ENCODE assay signal across 15 cellular contexts in genomic region chr1:22739648-22740385, GRCh38. TPM values are rescaled to one million over a fixed set of nuclear protein-coding genes. Genes with fewer than 3 reads are reported as not detected.
DNase-seq lines count a peak whose midpoint lies in the region; ATAC-seq, FAIRE-seq and TF ChIP-seq lines count a peak whose summit lies in the region.
"Had no signal": no experiment of that assay in that cellular context is flagged by ENCODE, and none has a peak within 500 bp of the region (broad histone marks: within the 10 kb centered on the region; RNA-seq: fewer than 3 reads in every experiment).

No MANE protein-coding gene starts in this region.

- no peak overlapping the region for H3K4me3 Mint-ChIP-seq in H9
- H3K4me3 Mint-ChIP-seq: activated T-cell treated with anti-CD3 and anti-CD28 coated beads, Interleukin-2, amount 50 U/mL, for 24 hours had no signal

- no peaks in the 10 kb centered on the region for H3K9me3 Mint-ChIP-seq in H9
- H3K9me3 Mint-ChIP-seq: activated T-cell treated with anti-CD3 and anti-CD28 coated beads, Interleukin-2, amount 50 U/mL, for 24 hours had no signal

- H3K4me1 ChIP-seq in ACC112 (ENCODE audit: control insufficient read depth, insufficient read depth, low read length, unreplicated experiment) = peaks cover 39% of the 10 kb centered on the region
- H3K4me1 ChIP-seq in H9 (ENCODE audit: insufficient read depth, low read length) = no peaks in the 10 kb centered on the region; the same call in 1 of the 2 replicates
- peaks cover 7% of the 10 kb centered on the region for H3K4me1 ChIP-seq in suprapubic skin

- H3K79me1 ChIP-seq in H9 (ENCODE audit: insufficient read depth, low read depth, low read length, poor library complexity, severe bottlenecking) = no peaks in the 10 kb centered on the region

- no peaks in the 10 kb centered on the region for H3K9me3 ChIP-seq in H9 (ENCODE audit: control insufficient read depth, low read depth, low read length)
- H3K9me3 ChIP-seq in suprapubic skin = no peaks in the 10 kb centered on the region
- H3K9me3 ChIP-seq: BLaER1 treated with 17β-estradiol and CSF1 and Interleukin-3, amounts not matched to agents 10 nM and 100 nM; uterus had no signal

- H3K14ac ChIP-seq in H9 (ENCODE audit: insufficient read depth, low read length) = no peak overlapping the region; the same call in 1 of the 2 replicates

- TF ChIP-seq EP300 in suprapubic skin (IDR thresholded peaks at IDR 0.05) = no peak

- no peak overlapping the region for H4K91ac ChIP-seq in H9 (ENCODE audit: insufficient read length, low read depth, low read length)

- DNase-seq in HTR-8/SVneo (ENCODE audit: insufficient read length, low spot score) = peak; percentile 88
- peak; percentile 19 for DNase-seq in bronchial epithelial cell (ENCODE audit: low read depth)
- DNase-seq in myocyte (ENCODE audit: low read depth) = peak; percentile 92
- no peak for DNase-seq in midbrain (lab: John Stamatoyannopoulos, UW)
- DNase-seq in H9 = no peak
- no peak for DNase-seq in suprapubic skin (ENCODE audit: low spot score in 2 of 2)
- DNase-seq: activated T-cell treated with anti-CD3 and anti-CD28 coated beads, Interleukin-2, amount 50 U/mL, for 24 hours; effector memory CD4-positive, alpha-beta T cell; stimulated activated CD4-positive, alpha-beta T cell treated with anti-CD3 and anti-CD28 coated beads, Interleukin-4, amount 100 ng/mL, for 4 hours; T-helper 1 cell had no signal

- peaks cover 2% of the 10 kb centered on the region for H3K27me3 Mint-ChIP-seq in H9 (ENCODE audit: low read depth)

- no peak overlapping the region for H3K4me2 ChIP-seq in H9 (ENCODE audit: insufficient read depth, insufficient read length, low read length)
- H3K4me2 ChIP-seq: BLaER1 treated with 17β-estradiol and CSF1 and Interleukin-3, amounts not matched to agents 10 nM and 100 nM had no signal

- no peak for ATAC-seq in HG03565 (IDR thresholded peaks at IDR 0.05; ENCODE audit: unreplicated experiment)
- ATAC-seq: GM12878 had no signal

- H3K36me3 Mint-ChIP-seq in H9 (ENCODE audit: insufficient read depth in 1 of 3, low read depth in 3 of 3) = no peaks in the 10 kb centered on the region

- H3K4me3 ChIP-seq in ACC112 (ENCODE audit: low read depth, low read length) (peak overlapping the region; percentile 31; the same call in 1 of the 2 replicates), bronchial epithelial cell (ENCODE audit: low read depth, low read length) (no peak overlapping the region), suprapubic skin (no peak overlapping the region)
- H3K4me3 ChIP-seq: BLaER1 treated with 17β-estradiol and CSF1 and Interleukin-3, amounts not matched to agents 10 nM and 100 nM; GM12878; uterus had no signal

- H2AFZ ChIP-seq in ACC112 (ENCODE audit: low read length, unreplicated experiment) = no peak overlapping the region
- no peak overlapping the region for H2AFZ ChIP-seq in H9 (ENCODE audit: low read length)

- H3K9ac ChIP-seq in H9 (ENCODE audit: extremely low read depth, insufficient read length, low read length) = no peak overlapping the region
- H3K9ac ChIP-seq: BLaER1 treated with 17β-estradiol and CSF1 and Interleukin-3, amounts not matched to agents 10 nM and 100 nM had no signal

- H4K8ac ChIP-seq in H9 (replicated peaks; ENCODE audit: insufficient read length, low read depth, low read length) = no peak overlapping the region

- H3K27ac Mint-ChIP-seq in H9 = no peak overlapping the region; a peak in 1 of 7 replicates
- H3K27ac Mint-ChIP-seq: activated T-cell treated with anti-CD3 and anti-CD28 coated beads, Interleukin-2, amount 50 U/mL, for 24 hours had no signal

- H3K4me1 Mint-ChIP-seq in H9 = peaks cover 0 to 34% of the 10 kb centered on the region in 2 experiments; a peak in 3 of 4 replicates

- no peak overlapping the region for H2BK15ac ChIP-seq in H9 (ENCODE audit: low read depth, low read length)

- no peak overlapping the region for H2BK5ac ChIP-seq in H9 (ENCODE audit: insufficient read length, low read length)

- no peak overlapping the region for H4K5ac ChIP-seq in H9 (ENCODE audit: insufficient read length, low read depth, low read length)

- TF ChIP-seq CTCF in bronchial epithelial cell (IDR thresholded peaks at IDR 0.05; ENCODE audit: insufficient read depth, low read length, severe bottlenecking) (no peak), H9 (conservative IDR thresholded peaks at IDR 0.05) (no peak), suprapubic skin (IDR thresholded peaks at IDR 0.05) (no peak)

- no peak overlapping the region for H2BK12ac ChIP-seq in H9 (ENCODE audit: insufficient read length, low read depth, low read length)

- H3K79me2 ChIP-seq in ACC112 (ENCODE audit: control insufficient read depth, insufficient read depth, low read length, unreplicated experiment) (peaks cover 11% of the 10 kb centered on the region), H9 (ENCODE audit: insufficient read depth, low read length) (no peaks in the 10 kb centered on the region)

- no peak overlapping the region for H2AK5ac ChIP-seq in H9 (ENCODE audit: insufficient read length, low read length)

- FAIRE-seq in HTR-8/SVneo (lab: Jason Lieb, UNC) (peak; percentile 89), bronchial epithelial cell (lab: Jason Lieb, UNC) (no peak)
- FAIRE-seq: GM12878 had no signal

- peak overlapping the region; percentile 94 for H3K27ac ChIP-seq in ACC112 (ENCODE audit: low read depth, low read length)
- no peak overlapping the region for H3K27ac ChIP-seq in H9 (ENCODE audit: insufficient read length, low read depth, low read length)
- H3K27ac ChIP-seq in suprapubic skin = no peak overlapping the region
- H3K27ac ChIP-seq: BLaER1 treated with 17β-estradiol and CSF1 and Interleukin-3, amounts not matched to agents 10 nM and 100 nM; uterus had no signal

- no peak overlapping the region for H3K56ac ChIP-seq in H9 (ENCODE audit: insufficient read length, low read depth, low read length)

- H4K20me1 ChIP-seq in H9 (ENCODE audit: control insufficient read depth, insufficient read depth, insufficient read length) = no peaks in the 10 kb centered on the region

- no peak overlapping the region for H3T11ph ChIP-seq in H9 (ENCODE audit: low read length)

- H3K4ac ChIP-seq in H9 (ENCODE audit: low read depth, low read length) = no peak overlapping the region

- no peak for TF ChIP-seq POLR2A in suprapubic skin (IDR thresholded peaks at IDR 0.05)

- H3K18ac ChIP-seq in H9 (ENCODE audit: insufficient read length, low read depth, low read length) = no peak overlapping the region

- no peaks in the 10 kb centered on the region for H3K23me2 ChIP-seq in H9 (ENCODE audit: insufficient read length, low read depth, low read length, poor library complexity, severe bottlenecking)

- H3K27me3 ChIP-seq in ACC112 (ENCODE audit: insufficient read depth, low read length) = no peaks in the 10 kb centered on the region
- no peaks in the 10 kb centered on the region for H3K27me3 ChIP-seq in bronchial epithelial cell (ENCODE audit: control insufficient read depth, insufficient read depth, low read length)
- H3K27me3 ChIP-seq in H9 (ENCODE audit: insufficient read depth, low read length) = no peaks in the 10 kb centered on the region
- peaks cover 3% of the 10 kb centered on the region for H3K27me3 ChIP-seq in suprapubic skin
- H3K27me3 ChIP-seq: BLaER1 treated with 17β-estradiol and CSF1 and Interleukin-3, amounts not matched to agents 10 nM and 100 nM; uterus had no signal

- H3K23ac ChIP-seq in H9 (ENCODE audit: insufficient read length, low read depth, low read length) = no peak overlapping the region

- no peaks in the 10 kb centered on the region for H3K36me3 ChIP-seq in ACC112 (ENCODE audit: insufficient read depth, low read length)
- H3K36me3 ChIP-seq in bronchial epithelial cell (ENCODE audit: control insufficient read depth, insufficient read depth, low read length) = no peaks in the 10 kb centered on the region
- no peaks in the 10 kb centered on the region for H3K36me3 ChIP-seq in suprapubic skin
- H3K36me3 ChIP-seq: BLaER1 treated with 17β-estradiol and CSF1 and Interleukin-3, amounts not matched to agents 10 nM and 100 nM; uterus had no signal

- H2BK20ac ChIP-seq in H9 (ENCODE audit: low read depth, low read length, poor library complexity, severe bottlenecking) = no peak overlapping the region

- WGBS in H9 (ENCODE audit: extremely low coverage, insufficient read length, low lambda C conversion rate) = no CpG with 5 or more reads among the region's 18 CpGs
- WGBS in suprapubic skin = 52% methylated on average over 18 of the region's 18 CpGs

- H2BK120ac ChIP-seq in H9 (ENCODE audit: low read depth, low read length, poor library complexity, severe bottlenecking) = no peak overlapping the region

RNA-seq across cellular contexts. Expression of gene EPHB2, which starts 29.2 kb away (rescaled TPM):
- total RNA-seq in bronchial epithelial cell = 10.0 and 16.4 TPM in 2 replicates
- total RNA-seq in myocyte = 4.2 and 9.5 TPM in 2 replicates
- polyA plus RNA-seq in myocyte (2012) = 7.4 TPM
- 8.3 and 9.5 TPM in 2 replicates for total RNA-seq in H9 (2021)
- total RNA-seq in suprapubic skin = 1 to 10 TPM in 3 of 4 donors, under 1 TPM in 1; 0.32 to 4.0 (median 1.7) TPM

Comparison
In these comparisons a context has a peak if more than half of its experiments do, and no peak if none do; other contexts are left out.
1. DNase-seq: peak in HTR-8/SVneo (single experiment), bronchial epithelial cell (single experiment) and myocyte (single experiment); none in midbrain (single experiment), H9 (single experiment) and suprapubic skin (0 of 2).